24 cellular contexts compared by ENCODE assay signal in genomic region chrX:143873343-143873742, GRCh38. TPM values are rescaled to one million over a fixed set of nuclear protein-coding genes. Genes with fewer than 3 reads are reported as not detected.
A peak's percentile ranks its signal among the peaks of the same experiment; 100 is the strongest.
DNase-seq lines count a peak whose midpoint lies in the region; ATAC-seq, FAIRE-seq and TF ChIP-seq lines count a peak whose summit lies in the region.
"Had no signal": no experiment of that assay in that cellular context is flagged by ENCODE, and none has a peak within 500 bp of the region (broad histone marks: within the 10 kb centered on the region; RNA-seq: fewer than 3 reads in every experiment).

No MANE protein-coding gene starts in this region.

- no peaks in the 10 kb centered on the region for H3K9me3 ChIP-seq in breast epithelium
- H3K9me3 ChIP-seq in fibroblast of lung (ENCODE audit: control insufficient read depth, insufficient read depth, low read depth, low read length) = no peaks in the 10 kb centered on the region
- H3K9me3 ChIP-seq: adrenal gland, HAP-1, upper lobe of left lung had no signal

- BruUV-seq in MCF 10A (replicated peaks; lab: Mats Ljungman, UMichigan) = no TSS peak

- DNase-seq in MCF 10A (ENCODE audit: unreplicated experiment) = peak; percentile 84
- DNase-seq in breast epithelium (ENCODE audit: low spot score in 2 of 2) = no peak
- peak; percentile 20 for DNase-seq in RWPE1 (ENCODE audit: low spot score)
- peak; percentile 16 to 28 for DNase-seq in fibroblast of lung (ENCODE audit: low read depth in 2 of 2)
- DNase-seq in urothelium cell line (ENCODE audit: low spot score) = peak; percentile 11
- DNase-seq in NCI-H345 treated with DMSO at 0.1 percent for 48 hours (lab: John Stamatoyannopoulos, UW; ENCODE audit: unreplicated experiment) = no peak
- DNase-seq: activated CD8-positive, alpha-beta memory T cell treated with anti-CD3 and anti-CD28 coated beads, Interleukin-2, amount 10 ng/mL, durations not matched to agents 7 days and 5 days; adrenal gland; GDM1; IMR-90; NCI-H1694 treated with DMSO at 0.1 percent for 48 hours; NCI-H82; upper lobe of left lung had no signal

- FAIRE-seq in urothelium cell line (lab: Jason Lieb, UNC) = no peak
- FAIRE-seq: D721Med, GM12878 had no signal

- peaks cover 7% of the 10 kb centered on the region for H3K9me3 Mint-ChIP-seq in MCF 10A (ENCODE audit: unreplicated experiment)

- intact Hi-C loops in MCF 10A (cut with micrococcal nuclease) = no loop called here
- intact Hi-C loops in breast epithelium (cut with DNase I; ENCODE audit: low total_unique reads) = no loop called here

- CTCF ChIA-PET in MCF 10A (lab: Yijun Ruan, JAX) = interaction anchor here (0.8 to 1.0 kb wide), 2 partner anchors 12 to 84 kb away, joined by 3 read pairs; no protein-coding TSS in a partner anchor
- CTCF ChIA-PET in RWPE1 (lab: Yijun Ruan, JAX) = interaction anchor here (0.6 to 0.7 kb wide), 3 partner anchors 198 to 442 kb away, joined by 3 to 9 read pairs (median 8); no protein-coding TSS in a partner anchor

- peaks cover 20% of the 10 kb centered on the region for H3K4me1 Mint-ChIP-seq in MCF 10A (ENCODE audit: insufficient read depth, unreplicated experiment)
- H3K4me1 Mint-ChIP-seq: activated CD8-positive, alpha-beta memory T cell treated with anti-CD3 and anti-CD28 coated beads, Interleukin-2, amount 10 ng/mL, durations not matched to agents 7 days and 5 days; memory B cell; nephron had no signal

- H3K36me3 ChIP-seq in breast epithelium (no peaks in the 10 kb centered on the region), fibroblast of lung (ENCODE audit: control insufficient read depth, insufficient read depth, low read length) (no peaks in the 10 kb centered on the region)
- H3K36me3 ChIP-seq: adrenal gland; BLaER1 treated with 17β-estradiol and CSF1 and Interleukin-3, amounts not matched to agents 10 nM and 100 nM; HAP-1; upper lobe of left lung had no signal

- no peak for TF ChIP-seq POLR2A in breast epithelium (IDR thresholded peaks at IDR 0.05)

- no peaks in the 10 kb centered on the region for H3K36me3 Mint-ChIP-seq in MCF 10A (ENCODE audit: insufficient read depth, unreplicated experiment)
- H3K36me3 Mint-ChIP-seq: activated CD8-positive, alpha-beta memory T cell treated with anti-CD3 and anti-CD28 coated beads, Interleukin-2, amount 10 ng/mL, durations not matched to agents 7 days and 5 days; memory B cell had no signal

- H4K20me1 ChIP-seq in fibroblast of lung (ENCODE audit: control insufficient read depth, extremely low read depth, insufficient read depth, low read length) = no peaks in the 10 kb centered on the region
- H4K20me1 ChIP-seq: BLaER1 treated with 17β-estradiol and CSF1 and Interleukin-3, amounts not matched to agents 10 nM and 100 nM had no signal

- POLR2A ChIA-PET in MCF 10A (lab: Yijun Ruan, JAX) = no interaction called here
- POLR2A ChIA-PET in RWPE1 (lab: Yijun Ruan, JAX; ENCODE audit: low non-redundant PET) = no interaction called here

- H3K4me1 ChIP-seq in breast epithelium (no peaks in the 10 kb centered on the region), fibroblast of lung (ENCODE audit: control insufficient read depth, extremely low read depth, insufficient read depth, low read length) (no peaks in the 10 kb centered on the region)
- H3K4me1 ChIP-seq: adrenal gland; BLaER1 treated with 17β-estradiol and CSF1 and Interleukin-3, amounts not matched to agents 10 nM and 100 nM; HAP-1; upper lobe of left lung had no signal

- TF ChIP-seq CTCF in MCF 10A (IDR thresholded peaks at IDR 0.05; ENCODE audit: unreplicated experiment) (no peak), breast epithelium (IDR thresholded peaks at IDR 0.05) (no peak), RWPE1 (conservative IDR thresholded peaks at IDR 0.05; ENCODE audit: low read depth) (no peak), fibroblast of lung (conservative IDR thresholded peaks at IDR 0.05 in 1 of 2, IDR thresholded peaks at IDR 0.05 in 1 of 2; ENCODE audit: low read depth in 1 of 2, low read length in 2 of 2) (no peak)

- no peaks in the 10 kb centered on the region for H3K79me2 ChIP-seq in fibroblast of lung (ENCODE audit: control insufficient read depth, insufficient read depth, low read length)

- no peak overlapping the region for H3K4me2 ChIP-seq in fibroblast of lung (ENCODE audit: extremely low read depth, insufficient read depth, low read length)
- H3K4me2 ChIP-seq: BLaER1 treated with 17β-estradiol and CSF1 and Interleukin-3, amounts not matched to agents 10 nM and 100 nM had no signal

- no peak overlapping the region for H3K27ac Mint-ChIP-seq in MCF 10A (ENCODE audit: low read depth, unreplicated experiment)
- H3K27ac Mint-ChIP-seq: activated CD8-positive, alpha-beta memory T cell treated with anti-CD3 and anti-CD28 coated beads, Interleukin-2, amount 10 ng/mL, durations not matched to agents 7 days and 5 days; memory B cell; nephron had no signal

- ATAC-seq in GM19035 (IDR thresholded peaks at IDR 0.05; ENCODE audit: unreplicated experiment) (no peak), HG03565 (IDR thresholded peaks at IDR 0.05; ENCODE audit: unreplicated experiment) (no peak)
- ATAC-seq: activated CD8-positive, alpha-beta memory T cell treated with anti-CD3 and anti-CD28 coated beads, Interleukin-2, amount 10 ng/mL, durations not matched to agents 7 days and 5 days; GM12878 had no signal

- H3K9ac ChIP-seq in fibroblast of lung (ENCODE audit: insufficient read depth, low read length) = no peak overlapping the region
- H3K9ac ChIP-seq: BLaER1 treated with 17β-estradiol and CSF1 and Interleukin-3, amounts not matched to agents 10 nM and 100 nM had no signal

- H3K4me3 ChIP-seq in breast epithelium = no peak overlapping the region
- H3K4me3 ChIP-seq in fibroblast of lung (replicated peaks in 1 of 4; ENCODE audit: control extremely low read depth in 1 of 4, insufficient read depth in 1 of 4, low read depth in 3 of 4, low read length in 4 of 4) = no peak overlapping the region
- H3K4me3 ChIP-seq: adrenal gland; BLaER1 treated with 17β-estradiol and CSF1 and Interleukin-3, amounts not matched to agents 10 nM and 100 nM; GM12878; HAP-1; skin epidermis; upper lobe of left lung had no signal

- H3K27me3 ChIP-seq in breast epithelium (no peaks in the 10 kb centered on the region), fibroblast of lung (ENCODE audit: control insufficient read depth, insufficient read depth, low read length) (no peaks in the 10 kb centered on the region)
- H3K27me3 ChIP-seq: adrenal gland, upper lobe of left lung had no signal

- no peak overlapping the region for H3K4me3 Mint-ChIP-seq in MCF 10A (ENCODE audit: unreplicated experiment)
- H3K4me3 Mint-ChIP-seq: activated CD8-positive, alpha-beta memory T cell treated with anti-CD3 and anti-CD28 coated beads, Interleukin-2, amount 10 ng/mL, durations not matched to agents 7 days and 5 days; memory B cell; nephron had no signal

- no peak overlapping the region for H3K27ac ChIP-seq in breast epithelium
- peak overlapping the region; percentile 56 for H3K27ac ChIP-seq in RWPE1
- H3K27ac ChIP-seq in fibroblast of lung (ENCODE audit: insufficient read depth, low read length) = no peak overlapping the region
- H3K27ac ChIP-seq: 22Rv1; adrenal gland; BLaER1 treated with 17β-estradiol and CSF1 and Interleukin-3, amounts not matched to agents 10 nM and 100 nM; skin epidermis; upper lobe of left lung had no signal

- H2AFZ ChIP-seq in fibroblast of lung (ENCODE audit: low read length) = no peak overlapping the region

- H3K27me3 Mint-ChIP-seq in MCF 10A (ENCODE audit: insufficient read depth, unreplicated experiment) = no peaks in the 10 kb centered on the region
- H3K27me3 Mint-ChIP-seq: activated CD8-positive, alpha-beta memory T cell treated with anti-CD3 and anti-CD28 coated beads, Interleukin-2, amount 10 ng/mL, durations not matched to agents 7 days and 5 days; memory B cell had no signal

RNA-seq across cellular contexts. Expression of gene UBE2NL, which starts 10.5 kb away (rescaled TPM):
- total RNA-seq in MCF 10A (2022) (not detected in 2 replicates), breast epithelium (not detected), fibroblast of lung (not detected in 2 replicates)
- polyA plus RNA-seq in fibroblast of lung = not detected in 2 replicates
- polyA plus RNA-seq in fibroblast of lung (2012) = not detected in 2 replicates
- not detected in 2 replicates for polyA minus RNA-seq in fibroblast of lung (ENCODE audit: low replicate concordance)
- total RNA-seq: activated CD8-positive, alpha-beta memory T cell treated with anti-CD3 and anti-CD28 coated beads, Interleukin-2, amount 10 ng/mL, durations not matched to agents 7 days and 5 days; adrenal gland; GM12878; IMR-90; kidney epithelial cell; upper lobe of left lung had no signal
- polyA plus RNA-seq: adrenal gland, IMR-90 had no signal

Comparison
In these comparisons a context has a peak if more than half of its experiments do, and no peak if none do; other contexts are left out.
1. DNase-seq: peak in MCF 10A (single experiment), RWPE1 (single experiment), fibroblast of lung (2 of 2) and urothelium cell line (single experiment); none in breast epithelium (0 of 2) and NCI-H345 treated with DMSO at 0.1 percent for 48 hours (single experiment).